In genomic region chr4:47914926-47915237, GRCh38 we compare ENCODE assay signal across 8 cellular contexts. TPM values are rescaled to one million over a fixed set of nuclear protein-coding genes. Genes with fewer than 3 reads are reported as not detected.
A peak's percentile ranks its signal among the peaks of the same experiment; 100 is the strongest.
DNase-seq lines count a peak whose midpoint lies in the region; ATAC-seq and TF ChIP-seq lines count a peak whose summit lies in the region.

No MANE protein-coding gene starts in this region.

- peaks cover 21% of the 10 kb centered on the region for H3K9me3 Mint-ChIP-seq in dendritic cell treated with granulocyte-macrophage colony-stimulating factor and Interleukin-4, amounts not matched to agents 40 ng/mL and 50 ng/mL, for 4 days

- peak overlapping the region; percentile 98 for H3K27ac Mint-ChIP-seq in dendritic cell treated with granulocyte-macrophage colony-stimulating factor and Interleukin-4, amounts not matched to agents 40 ng/mL and 50 ng/mL, for 4 days

- intact Hi-C loops in heart right ventricle (cut with DNase I) (loop anchor here in 2 of 10 donors (5.0 to 10.0 kb wide), 2 partner anchors 48 to 420 kb away; no protein-coding TSS in a partner anchor), Right ventricle myocardium superior (cut with DNase I) (no loop called here)
- intact Hi-C loops in dendritic cell treated with granulocyte-macrophage colony-stimulating factor and Interleukin-4, amounts not matched to agents 40 ng/mL and 50 ng/mL, for 4 days (cut with micrococcal nuclease): loop anchor here (10.0 kb wide), 1 partner anchor 430 kb away; the partner anchor contains the start of gene SLAIN2

- TF ChIP-seq CTCF in heart right ventricle (IDR thresholded peaks at IDR 0.05): no peak
- no peak for TF ChIP-seq CTCF in neutrophil (IDR thresholded peaks at IDR 0.05)

- no peaks in the 10 kb centered on the region for H3K27me3 Mint-ChIP-seq in dendritic cell treated with granulocyte-macrophage colony-stimulating factor and Interleukin-4, amounts not matched to agents 40 ng/mL and 50 ng/mL, for 4 days

- peak overlapping the region; percentile 7 for H3K9ac ChIP-seq in HUES6 (ENCODE audit: low read length)

- H3K4me3 ChIP-seq in heart right ventricle (peak overlapping the region; percentile 4 to 99 (median 93)), HUES6 (ENCODE audit: low read depth, low read length) (peak overlapping the region; percentile 90), neutrophil (ENCODE audit: low read depth in 1 of 2, low read length in 1 of 2) (peak overlapping the region; percentile 84 to 94)

- H3K9me3 ChIP-seq in heart right ventricle: peaks cover 0 to 16% (median 0%) of the 10 kb centered on the region in 11 donors
- no peaks in the 10 kb centered on the region for H3K9me3 ChIP-seq in HUES6 (ENCODE audit: control insufficient read depth, insufficient read depth, low read depth, low read length)
- H3K9me3 ChIP-seq in neutrophil: no peaks in the 10 kb centered on the region

- H3K4me1 Mint-ChIP-seq in dendritic cell treated with granulocyte-macrophage colony-stimulating factor and Interleukin-4, amounts not matched to agents 40 ng/mL and 50 ng/mL, for 4 days (ENCODE audit: low read depth): peaks cover 46% of the 10 kb centered on the region

- peaks cover 4 to 23% (median 12%) of the 10 kb centered on the region in 9 donors for H3K4me1 ChIP-seq in heart right ventricle
- peaks cover 4% of the 10 kb centered on the region; the same call in 1 of the 2 replicates for H3K4me1 ChIP-seq in HUES6 (ENCODE audit: control insufficient read depth, insufficient read depth, low read length)
- peaks cover 21 to 40% of the 10 kb centered on the region in 2 experiments for H3K4me1 ChIP-seq in neutrophil (ENCODE audit: control insufficient read depth in 1 of 2, insufficient read depth in 1 of 2, low read depth in 1 of 2, low read length in 1 of 2)

- H3K27ac ChIP-seq in heart right ventricle (peak overlapping the region in 7 of 10 donors; percentile 6 to 82 (median 22)), HUES6 (ENCODE audit: low read depth, low read length) (no peak overlapping the region), neutrophil (peak overlapping the region; percentile 81)

- H3K4me3 Mint-ChIP-seq in dendritic cell treated with granulocyte-macrophage colony-stimulating factor and Interleukin-4, amounts not matched to agents 40 ng/mL and 50 ng/mL, for 4 days: peak overlapping the region; percentile 99

- peaks cover 51% of the 10 kb centered on the region for H3K36me3 Mint-ChIP-seq in dendritic cell treated with granulocyte-macrophage colony-stimulating factor and Interleukin-4, amounts not matched to agents 40 ng/mL and 50 ng/mL, for 4 days (ENCODE audit: low read depth)

- no peak for DNase-seq in heart right ventricle
- DNase-seq in Right ventricle myocardium superior: no peak
- no peak for DNase-seq in NCI-H2081 (lab: John Stamatoyannopoulos, UW)
- DNase-seq in stimulated activated CD4-positive, alpha-beta T cell treated with anti-CD3 and anti-CD28 coated beads, Interleukin-2, amount 100 ng/mL, for 48 hours: no peak
- DNase-seq in NCI-H526 treated with DMSO at 0.1 percent for 48 hours (lab: John Stamatoyannopoulos, UW): no peak

- no peak for ATAC-seq in heart right ventricle
- no peak for ATAC-seq in Right ventricle myocardium superior (ENCODE audit: poor library complexity)

- 3% methylated on average over 6 of the region's 6 CpGs for WGBS in heart right ventricle, 2 donors

- peaks cover 0 to 18% (median 9%) of the 10 kb centered on the region in 9 donors for H3K36me3 ChIP-seq in heart right ventricle
- H3K36me3 ChIP-seq in HUES6 (ENCODE audit: control insufficient read depth, insufficient read depth, low read length): peaks cover 22% of the 10 kb centered on the region
- peaks cover 18% of the 10 kb centered on the region for H3K36me3 ChIP-seq in neutrophil

- no peaks in the 10 kb centered on the region for H3K27me3 ChIP-seq in heart right ventricle
- H3K27me3 ChIP-seq in HUES6 (ENCODE audit: control insufficient read depth, insufficient read depth, low read length): no peaks in the 10 kb centered on the region
- no peaks in the 10 kb centered on the region for H3K27me3 ChIP-seq in neutrophil

RNA-seq across cellular contexts. Expression of gene NFXL1, which starts 0.5 kb away (rescaled TPM):
- total RNA-seq in heart right ventricle: 1 to 10 TPM; 3.4 to 6.3 (median 5.1) TPM
- 1 to 10 TPM; 2.3 to 3.9 TPM for polyA plus RNA-seq in heart right ventricle
- total RNA-seq in Right ventricle myocardium superior: 3.8 TPM
